In genomic region chr1:234326493-234327366, GRCh38 we compare ENCODE assay signal across 8 cellular contexts. TPM values are rescaled to one million over a fixed set of nuclear protein-coding genes. Genes with fewer than 3 reads are reported as not detected.
DNase-seq lines count a peak whose midpoint lies in the region; ATAC-seq, FAIRE-seq and TF ChIP-seq lines count a peak whose summit lies in the region.

No MANE protein-coding gene starts in this region.

- POLR2A ChIA-PET in CD4-positive, alpha-beta memory T cell (lab: Charles Lee; ENCODE audit: partially characterized antibody) = interaction anchor here (1.2 kb wide), 2 partner anchors 46 to 83 kb away, joined by 4 to 12 read pairs; partner anchors contain the start of gene COA6
- POLR2A ChIA-PET in RWPE1 (lab: Yijun Ruan, JAX; ENCODE audit: low non-redundant PET) = no interaction called here

- H3K27me3 ChIP-seq in CD4-positive, alpha-beta memory T cell (ENCODE audit: insufficient read depth, low read length) = no peaks in the 10 kb centered on the region
- no peaks in the 10 kb centered on the region for H3K27me3 ChIP-seq in prostate gland (replicated peaks; ENCODE audit: insufficient read depth)

- H3K4me1 Mint-ChIP-seq in CD4-positive, alpha-beta memory T cell = peaks cover 7 to 33% (median 18%) of the 10 kb centered on the region in 4 donors

- intact Hi-C loops in CD4-positive, alpha-beta memory T cell (cut with micrococcal nuclease) = loop anchor here (1.0 to 5.0 kb wide), 3 partner anchors 16 to 151 kb away; partner anchors contain the start of genes COA6 and TARBP1
- intact Hi-C loops in Right ventricle myocardium superior (cut with DNase I) (no loop called here), prostate gland (cut with DNase I) (no loop called here)

- H3K4me3 Mint-ChIP-seq in CD4-positive, alpha-beta memory T cell = peak overlapping the region; percentile 89 to 97 (median 92)

- no peaks in the 10 kb centered on the region for H3K9me3 ChIP-seq in CD4-positive, alpha-beta memory T cell (ENCODE audit: control insufficient read depth in 1 of 2, low read length in 2 of 2)
- H3K9me3 ChIP-seq in prostate gland = no peaks in the 10 kb centered on the region

- CTCF ChIA-PET in CD4-positive, alpha-beta memory T cell (lab: Charles Lee; ENCODE audit: partially characterized antibody) = interaction anchor here (0.6 to 6.3 kb wide), 20 partner anchors 10 to 656 kb away, joined by 3 to 91 read pairs (median 4); partner anchors contain the start of gene COA6
- CTCF ChIA-PET in RWPE1 (lab: Yijun Ruan, JAX) = interaction anchor here (0.5 to 2.4 kb wide), 14 partner anchors 10 to 908 kb away, joined by 3 to 15 read pairs (median 4); no protein-coding TSS in a partner anchor

- DNase-seq in CD4-positive, alpha-beta memory T cell = peak; percentile 69 to 76 (median 70)
- DNase-seq in HS-27A (ENCODE audit: low read depth) (peak; percentile 15), RWPE1 (ENCODE audit: low spot score) (peak; percentile 53), Right ventricle myocardium superior (no peak), prostate gland (ENCODE audit: low spot score) (peak; percentile 46), urothelium cell line (ENCODE audit: low spot score) (peak; percentile 80)
- DNase-seq in activated gamma-delta T cell treated with anti-CD3 and anti-CD28 coated beads, Interleukin-2, amount 50 U/mL, for 16 hours (ENCODE audit: low read depth) = peak; percentile 50

- H3K36me3 ChIP-seq in CD4-positive, alpha-beta memory T cell (ENCODE audit: insufficient read depth, low read length) = no peaks in the 10 kb centered on the region
- no peaks in the 10 kb centered on the region for H3K36me3 ChIP-seq in prostate gland

- TF ChIP-seq POLR2A in prostate gland (IDR thresholded peaks at IDR 0.05) = no peak

- 20% methylated on average over 20 of the region's 20 CpGs for WGBS in prostate gland

- no peaks in the 10 kb centered on the region for H3K9me3 Mint-ChIP-seq in CD4-positive, alpha-beta memory T cell

- H3K4me1 ChIP-seq in CD4-positive, alpha-beta memory T cell (ENCODE audit: insufficient read depth, low read length) = peaks cover 8% of the 10 kb centered on the region
- H3K4me1 ChIP-seq in prostate gland (replicated peaks) = no peaks in the 10 kb centered on the region

- no peaks in the 10 kb centered on the region for H3K36me3 Mint-ChIP-seq in CD4-positive, alpha-beta memory T cell

- TF ChIP-seq CTCF in RWPE1 (conservative IDR thresholded peaks at IDR 0.05; ENCODE audit: low read depth) (peak; percentile 82), prostate gland (IDR thresholded peaks at IDR 0.05) (peak in 3 of 4 experiments; percentile 46 to 63 (median 61))

- FAIRE-seq in urothelium cell line (lab: Jason Lieb, UNC) = no peak

- H3K27ac ChIP-seq in CD4-positive, alpha-beta memory T cell (ENCODE audit: low read depth, low read length) = peak overlapping the region; percentile 40
- H3K27ac ChIP-seq in RWPE1 = no peak overlapping the region
- H3K27ac ChIP-seq in prostate gland = no peak overlapping the region

- ATAC-seq in GM19452 (IDR thresholded peaks at IDR 0.05; ENCODE audit: unreplicated experiment) = peak; percentile 82
- ATAC-seq in Right ventricle myocardium superior (ENCODE audit: poor library complexity) = peak; percentile 84

- peak overlapping the region; percentile 20 to 71 for H3K4me3 ChIP-seq in CD4-positive, alpha-beta memory T cell (ENCODE audit: low read length in 2 of 2)
- H3K4me3 ChIP-seq in prostate gland = peak overlapping the region in 1 of 2 donors; percentile 19

- H3K27me3 Mint-ChIP-seq in CD4-positive, alpha-beta memory T cell = peaks cover 1 to 26% of the 10 kb centered on the region in 2 donors

- H3K27ac Mint-ChIP-seq in CD4-positive, alpha-beta memory T cell = peak overlapping the region; percentile 52 to 98 (median 85)

RNA-seq across cellular contexts. Expression of gene COA6, which starts 46.5 kb away (rescaled TPM):
- 10 to 100 TPM; 18.5 to 21.8 TPM for total RNA-seq in CD4-positive, alpha-beta memory T cell
- 10 to 100 TPM; 52.3 to 55.3 TPM for polyA plus RNA-seq in CD4-positive, alpha-beta memory T cell
- total RNA-seq in Right ventricle myocardium superior (42.0 TPM), prostate gland (10 to 100 TPM; 16.0 to 31.3 TPM)
